In genomic region chr12:108589028-108589839, GRCh38 we compare ENCODE assay signal across 1 cellular context.
TF ChIP-seq lines count a peak whose summit lies in the region.

No MANE protein-coding gene starts in this region.

TF ChIP-seq in Ishikawa, 13 proteins besides CTCF, POLR2A, EP300 and RAD21 (continued from another document):
- TF ChIP-seq YY1 (IDR thresholded peaks at IDR 0.05; ENCODE audit: low read depth): no peak
